14 cellular contexts compared by ENCODE assay signal in the genomic region with DNA sequence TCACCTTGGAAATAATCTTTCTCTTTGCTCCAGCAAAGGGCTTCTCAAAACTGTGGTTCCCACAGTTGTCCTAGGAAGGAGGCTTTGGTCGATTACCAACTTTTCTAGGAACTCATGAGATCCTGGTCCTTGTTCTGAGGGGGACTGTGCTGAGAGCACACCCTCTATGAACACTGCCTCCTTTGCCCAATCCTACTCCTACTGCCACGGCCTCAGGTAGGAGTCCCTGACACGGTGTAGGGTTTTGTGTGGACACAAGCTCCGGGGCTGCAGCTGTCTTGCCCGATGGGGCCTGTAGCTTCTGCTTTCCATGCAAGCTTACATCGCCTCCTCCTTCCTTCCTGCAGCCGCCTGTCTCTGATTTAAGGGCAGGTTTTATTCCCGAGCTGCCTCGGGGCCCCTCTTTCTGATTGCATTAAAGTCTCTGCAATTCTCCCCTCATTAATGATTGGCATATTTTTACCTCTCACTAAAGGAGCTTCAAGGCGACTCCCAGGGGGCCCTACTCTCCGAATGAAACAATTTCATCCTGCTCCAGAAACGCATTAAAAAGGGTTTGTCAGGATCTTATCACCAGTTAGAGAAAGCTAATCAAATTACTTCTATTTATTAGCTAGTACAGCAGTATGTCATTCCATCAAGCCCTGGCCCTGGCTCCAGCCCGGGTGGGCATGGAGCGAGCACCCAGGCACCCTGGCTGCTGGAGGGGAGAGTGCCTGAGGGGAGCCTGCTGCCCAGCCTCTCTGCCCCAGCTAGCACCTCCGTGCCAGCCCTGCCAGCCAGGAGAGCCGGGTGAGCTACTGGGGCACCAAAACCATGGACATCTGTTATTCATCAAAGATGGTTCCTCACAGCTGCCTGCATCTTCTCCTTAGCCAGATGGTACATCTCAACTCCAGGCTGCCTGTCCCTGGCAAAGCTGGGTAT. TPM values are rescaled to one million over a fixed set of nuclear protein-coding genes. Genes with fewer than 3 reads are reported as not detected.
DNase-seq lines count a peak whose midpoint lies in the region; FAIRE-seq and TF ChIP-seq lines count a peak whose summit lies in the region.
"Had no signal": no experiment of that assay in that cellular context is flagged by ENCODE, and none has a peak within 500 bp of the region (broad histone marks: within the 10 kb centered on the region; RNA-seq: fewer than 3 reads in every experiment).

No MANE protein-coding gene starts in this region.

- no peaks in the 10 kb centered on the region for H3F3A ChIP-seq in GM23248 (ENCODE audit: insufficient read depth)

- in situ Hi-C loops in GM23248 (cut with MboI): no loop called here

- H3K9ac ChIP-seq in GM23248 (no peak overlapping the region; the same call in 1 of the 2 replicates), H1 (replicated peaks in 1 of 4; ENCODE audit: extremely low read depth in 1 of 4, low read depth in 3 of 4, low read length in 3 of 4) (no peak overlapping the region)

- H3K4me2 ChIP-seq in GM23248 (ENCODE audit: unreplicated experiment) (no peak overlapping the region), H1 (ENCODE audit: insufficient read depth in 1 of 2, low read depth in 2 of 2, low read length in 2 of 2) (no peak overlapping the region)

- no peak for TF ChIP-seq EP300 in H1 (IDR thresholded peaks at IDR 0.05; ENCODE audit: borderline replicate concordance in 1 of 2, low read depth in 2 of 2, low read length in 2 of 2)

- DNase-seq in GM23248: peak; percentile 17
- DNase-seq in NCI-H69 (lab: John Stamatoyannopoulos, UW): peak; percentile 24
- no peak for DNase-seq in H1 (ENCODE audit: low read depth in 1 of 2, low spot score in 2 of 2)
- DNase-seq in renal cortical epithelial cell (ENCODE audit: low read depth): peak; percentile 6
- no peak for DNase-seq in amniotic stem cell (lab: John Stamatoyannopoulos, UW)
- no peak for DNase-seq in HuH-7.5 (ENCODE audit: low spot score)
- no peak for DNase-seq in cerebellar nuclear complex (lab: John Stamatoyannopoulos, UW)
- DNase-seq: activated CD4-positive, alpha-beta T cell treated with anti-CD3 and anti-CD28 coated beads for 4 hours; COR-L47; mesendoderm; MM.1S had no signal

- no peak for TF ChIP-seq CTCF in H1 (IDR thresholded peaks at IDR 0.05; ENCODE audit: control extremely low read depth in 1 of 3, insufficient read depth in 1 of 3, low read depth in 1 of 3, low read length in 3 of 3)

- no peak overlapping the region for H2AK5ac ChIP-seq in H1 (ENCODE audit: low read depth, low read length)

- no peaks in the 10 kb centered on the region for H3K4me1 ChIP-seq in GM23248 (ENCODE audit: insufficient read depth)
- H3K4me1 ChIP-seq in H1 (replicated peaks in 1 of 4; ENCODE audit: control insufficient read depth in 3 of 4, insufficient read depth in 4 of 4, low read length in 3 of 4): peaks cover 0 to 14% (median 2%) of the 10 kb centered on the region in 4 experiments; a peak in 4 of 7 replicates

- H3K4me3 ChIP-seq in GM23248 (peak overlapping the region; percentile 42), H1 (ENCODE audit: extremely low read depth in 1 of 4, insufficient read depth in 2 of 4, low read depth in 3 of 4, low read length in 4 of 4) (no peak overlapping the region)

- H3K18ac ChIP-seq in H1 (ENCODE audit: extremely low read depth, low read length): peak overlapping the region; percentile 60; the same call in 1 of the 2 replicates

- H3K23ac ChIP-seq in H1 (ENCODE audit: insufficient read length): no peak overlapping the region

- no peak overlapping the region for H2BK120ac ChIP-seq in H1 (replicated peaks; ENCODE audit: low read depth, low read length)

- H4K5ac ChIP-seq in H1 (ENCODE audit: insufficient read length, low read depth, low read length): no peak overlapping the region

- H3K36me3 ChIP-seq in GM23248 (ENCODE audit: low read depth): no peaks in the 10 kb centered on the region
- H3K36me3 ChIP-seq in H1 (ENCODE audit: control insufficient read depth in 2 of 4, insufficient read depth in 4 of 4, low read length in 3 of 4): no peaks in the 10 kb centered on the region
- H3K36me3 ChIP-seq: neutrophil, vagina had no signal

- H3K9me3 ChIP-seq in GM23248 (ENCODE audit: low read depth) (no peaks in the 10 kb centered on the region), H1 (ENCODE audit: insufficient read depth in 2 of 2, low read depth in 1 of 2, low read length in 1 of 2) (no peaks in the 10 kb centered on the region)
- H3K9me3 ChIP-seq: neutrophil, vagina had no signal

- H2BK5ac ChIP-seq in H1 (ENCODE audit: low read depth, low read length): no peak overlapping the region

- WGBS in GM23248 (ENCODE audit: low coverage in 1 of 2, low lambda C conversion rate in 2 of 2, missing lambda C conversion rate in 2 of 2), 2 experiments: 17 to 19% methylated on average over 16 of the region's 16 CpGs
- WGBS in H1 (ENCODE audit: extremely low coverage in 1 of 2, insufficient coverage in 1 of 2, insufficient read length in 1 of 2, insufficient replicate concordance in 2 of 2, low coverage in 1 of 2, low lambda C conversion rate in 2 of 2, missing lambda C conversion rate in 1 of 2), 2 experiments: 83% methylated on average over 16 of the region's 16 CpGs; no CpG with 5 or more reads in 1 of the 2 experiments

- H2BK12ac ChIP-seq in H1 (ENCODE audit: low read depth, low read length): no peak overlapping the region

- POLR2A ChIA-PET in H1 (lab: Charles Lee; ENCODE audit: partially characterized antibody): interaction anchor here (0.6 to 1.1 kb wide), 2 partner anchors 9 to 33 kb away, joined by 3 read pairs; no protein-coding TSS in a partner anchor

- no peak overlapping the region for H2BK15ac ChIP-seq in H1 (ENCODE audit: low read length)

- H3K27ac ChIP-seq in GM23248: no peak overlapping the region
- H3K27ac ChIP-seq in H1 (ENCODE audit: low read depth, low read length): no peak overlapping the region
- H3K27ac ChIP-seq: neutrophil, vagina had no signal

- H2AFZ ChIP-seq in GM23248: peak overlapping the region; percentile 60
- peak overlapping the region; percentile 88 for H2AFZ ChIP-seq in H1 (ENCODE audit: low read length)

- H3K27me3 ChIP-seq in GM23248 (replicated peaks; ENCODE audit: insufficient read depth) (peaks cover 3% of the 10 kb centered on the region), H1 (replicated peaks in 1 of 4; ENCODE audit: control insufficient read depth in 3 of 4, extremely low read depth in 1 of 4, insufficient read depth in 3 of 4, low read length in 3 of 4) (no peaks in the 10 kb centered on the region; a peak in 1 of 7 replicates)
- H3K27me3 ChIP-seq: vagina had no signal

- H4K8ac ChIP-seq in H1 (ENCODE audit: extremely low read depth, insufficient read depth, low read length): no peak overlapping the region; the same call in 1 of the 2 replicates

- no peak overlapping the region for H3K56ac ChIP-seq in H1 (replicated peaks; ENCODE audit: insufficient read length, low read depth, low read length)

- TF ChIP-seq RAD21 in H1 (IDR thresholded peaks at IDR 0.05 in 1 of 2, conservative IDR thresholded peaks at IDR 0.05 in 1 of 2; ENCODE audit: low read depth in 2 of 2, low read length in 2 of 2): no peak

- H4K20me1 ChIP-seq in GM23248 (ENCODE audit: insufficient read depth) (no peaks in the 10 kb centered on the region), H1 (replicated peaks in 1 of 2; ENCODE audit: control insufficient read depth in 1 of 2, insufficient read depth in 2 of 2, low read length in 2 of 2) (peaks cover 0 to 1% of the 10 kb centered on the region in 2 experiments)

- no peak overlapping the region for H4K91ac ChIP-seq in H1 (replicated peaks; ENCODE audit: insufficient read length, low read length)

- H3K79me2 ChIP-seq in GM23248 (ENCODE audit: insufficient read depth) (no peaks in the 10 kb centered on the region), H1 (ENCODE audit: control insufficient read depth in 1 of 2, insufficient read depth in 2 of 2, low read length in 2 of 2) (no peaks in the 10 kb centered on the region)

- TF ChIP-seq POLR2A in H1 (IDR thresholded peaks at IDR 0.05; ENCODE audit: control extremely low read depth in 1 of 2, low read depth in 2 of 2, low read length in 2 of 2): no peak

- no peaks in the 10 kb centered on the region for H3K79me1 ChIP-seq in H1 (ENCODE audit: low read depth, low read length)

- CTCF ChIA-PET in H1 (lab: Charles Lee; ENCODE audit: partially characterized antibody): interaction anchor here (1.2 to 2.3 kb wide), 8 partner anchors 10 to 287 kb away, joined by 3 to 13 read pairs (median 4); no protein-coding TSS in a partner anchor

- no peaks in the 10 kb centered on the region for H3K9me2 ChIP-seq in GM23248 (ENCODE audit: insufficient read depth)

- no peak for FAIRE-seq in H1 (lab: Jason Lieb, UNC)

- H3K4ac ChIP-seq in H1 (replicated peaks; ENCODE audit: insufficient read length, low read depth, low read length): no peak overlapping the region

- no peak overlapping the region for H2BK20ac ChIP-seq in H1 (ENCODE audit: low read length)

- no peak overlapping the region for H3K14ac ChIP-seq in H1 (ENCODE audit: insufficient read length)

- no peaks in the 10 kb centered on the region for H3K23me2 ChIP-seq in H1 (ENCODE audit: low read depth, low read length)

TF ChIP-seq in H1, 55 proteins besides CTCF, POLR2A, EP300 and RAD21 (continues in another document):
- no peak for TF ChIP-seq CREB1 (IDR thresholded peaks at IDR 0.05)
- TF ChIP-seq BRCA1 (IDR thresholded peaks at IDR 0.05; ENCODE audit: low read depth, low read length): no peak
- no peak for TF ChIP-seq SP1 (IDR thresholded peaks at IDR 0.05; ENCODE audit: low read depth, low read length)

RNA-seq across cellular contexts. Expression of gene ESRRB, which starts 38.1 kb away (rescaled TPM):
- total RNA-seq in GM23248 (2014; rRNA removed; shearing (Covaris generic)): not detected in 2 replicates
- polyA plus RNA-seq in GM23248 (2016; fragmentation: Nextera tagmentation; extraction: Ambion mirVana) (not detected in 2 replicates), H1 (2011; rRNA removed) (0.19 and 0.29 TPM in 2 replicates)
- 0.45 and 0.48 TPM in 2 replicates for total RNA-seq in H1 (2021; fragmentation: NEBNext Ultra II Directional; extraction: Animal tissue kit (Norgen Biotek cat#: 25700))
- 0.19 TPM for polyA plus RNA-seq in H1 (2011; cell fraction: cytosol; rRNA removed)
- polyA plus RNA-seq in H1 (2011; cell fraction: nucleus; rRNA removed): 0.40 TPM
- polyA plus RNA-seq in H1 (2012, experiment 1 of 2): 0.11 to 0.17 TPM (median 0.15 TPM) in 3 of 4 replicates, not detected in the other
- polyA plus RNA-seq in H1 (2012, experiment 2 of 2): 0.12 TPM
- 0.32 TPM for polyA plus RNA-seq in H1 (2013, experiment 1 of 2)
- 0.39 TPM for polyA plus RNA-seq in H1 (2013, experiment 2 of 2)
- polyA minus RNA-seq in H1 (2011; rRNA and poly(A)+ RNA removed): 0.12 and 0.41 TPM in 2 replicates
- polyA minus RNA-seq in H1 (2011; cell fraction: cytosol; rRNA and poly(A)+ RNA removed): not detected
- polyA minus RNA-seq in H1 (2011; cell fraction: nucleus; rRNA and poly(A)+ RNA removed): not detected
- total RNA-seq in renal cortical epithelial cell: not detected in 2 replicates
- total RNA-seq: fibroblast of villous mesenchyme had no signal

Comparison
In these comparisons a context has a peak if more than half of its experiments do, and no peak if none do; other contexts are left out.
1. DNase-seq: peak in GM23248 (single experiment), NCI-H69 (single experiment) and renal cortical epithelial cell (single experiment); none in H1 (0 of 2), amniotic stem cell (single experiment), HuH-7.5 (single experiment) and cerebellar nuclear complex (0 of 2).